Comparison of ENCODE assay signal across 8 cellular contexts in genomic region chr2:182763311-182763912, GRCh38. TPM values are rescaled to one million over a fixed set of nuclear protein-coding genes. Genes with fewer than 3 reads are reported as not detected.
A peak's percentile ranks its signal among the peaks of the same experiment; 100 is the strongest.
DNase-seq lines count a peak whose midpoint lies in the region; ATAC-seq and TF ChIP-seq lines count a peak whose summit lies in the region.

No MANE protein-coding gene starts in this region.

- intact Hi-C loops in Panc1 (cut with micrococcal nuclease; ENCODE audit: unreplicated experiment) (loop anchor here (10.0 kb wide), 1 partner anchor 221 kb away; no protein-coding TSS in a partner anchor), sigmoid colon (cut with DNase I) (no loop called here)

- BruUV-seq in Panc1 (replicated peaks; lab: Mats Ljungman, UMichigan): no TSS peak

- CTCF ChIA-PET in Panc1 (lab: Charles Lee): interaction anchor here (1.0 kb wide), 1 partner anchor 9 kb away, joined by 3 read pairs; no protein-coding TSS in a partner anchor

- whole genome bisulfite sequencing in sigmoid colon, 2 donors: 55 to 69% methylated on average over 11 of the region's 11 CpGs

- H3K27me3 ChIP-seq in Panc1 (ENCODE audit: control insufficient read depth, insufficient read depth, low read length) (no peaks in the 10 kb centered on the region), sigmoid colon (no peaks in the 10 kb centered on the region)

- in situ Hi-C loops in Panc1 (cut with HindIII; ENCODE audit: low pct_unique_long_range_greater_than_20kb, low sequenced_read_pairs): no loop called here

- peak; percentile 82 for TF ChIP-seq CTCF in Panc1 (IDR thresholded peaks at IDR 0.05)
- peak; percentile 71 for TF ChIP-seq CTCF in fibroblast of the aortic adventitia (IDR thresholded peaks at IDR 0.05; ENCODE audit: insufficient read depth, low read length)
- TF ChIP-seq CTCF in sigmoid colon (IDR thresholded peaks at IDR 0.05): peak; percentile 25 to 68 (median 51)

- no peak for TF ChIP-seq POLR2A in sigmoid colon (IDR thresholded peaks at IDR 0.05)

- peak; percentile 47 for DNase-seq in EL
- DNase-seq in Panc1 (ENCODE audit: low read depth, low spot score): no peak
- DNase-seq in fibroblast of the aortic adventitia (ENCODE audit: low read depth): peak; percentile 46
- DNase-seq in sigmoid colon: no peak
- DNase-seq in anterior cingulate cortex (lab: John Stamatoyannopoulos, UW): no peak

- H3K27ac ChIP-seq in Panc1 (ENCODE audit: low read length) (no peak overlapping the region), sigmoid colon (peak overlapping the region in 3 of 4 donors; percentile 67 to 74 (median 69))

- H3K9me3 ChIP-seq in Panc1 (ENCODE audit: control insufficient read depth, insufficient read depth, low read depth, low read length): no peaks in the 10 kb centered on the region
- H3K9me3 ChIP-seq in sigmoid colon: no peaks in the 10 kb centered on the region

- no peak for TF ChIP-seq EP300 in sigmoid colon (IDR thresholded peaks at IDR 0.05)

- H3K4me1 ChIP-seq in Panc1 (ENCODE audit: control insufficient read depth, insufficient read depth, low read length): no peaks in the 10 kb centered on the region
- H3K4me1 ChIP-seq in sigmoid colon: peaks cover 0 to 19% (median 17%) of the 10 kb centered on the region in 4 donors

- POLR2A ChIA-PET in Panc1 (lab: Charles Lee): no interaction called here

- peaks cover 18% of the 10 kb centered on the region for H3K36me3 ChIP-seq in Panc1 (ENCODE audit: control insufficient read depth, insufficient read depth, low read length)
- H3K36me3 ChIP-seq in sigmoid colon: peaks cover 0 to 38% (median 7%) of the 10 kb centered on the region in 4 donors

- peak; percentile 60 for ATAC-seq in HG02885 (IDR thresholded peaks at IDR 0.05; ENCODE audit: poor library complexity, unreplicated experiment)
- peak; percentile 76; the same call in 1 of the 2 replicates for ATAC-seq in Panc1
- ATAC-seq in HG03520 (IDR thresholded peaks at IDR 0.05; ENCODE audit: unreplicated experiment): no peak
- no peak for ATAC-seq in HG03457 (IDR thresholded peaks at IDR 0.05; ENCODE audit: unreplicated experiment)

- H3K4me3 ChIP-seq in Panc1 (ENCODE audit: low read depth in 2 of 2, low read length in 2 of 2): no peak overlapping the region
- no peak overlapping the region for H3K4me3 ChIP-seq in fibroblast of the aortic adventitia (ENCODE audit: low read depth, low read length)
- no peak overlapping the region for H3K4me3 ChIP-seq in sigmoid colon

RNA-seq across cellular contexts. Expression of gene DNAJC10, which starts 47.4 kb away (rescaled TPM):
- total RNA-seq in Panc1 (2021; ENCODE audit: unreplicated experiment): 122 TPM
- polyA plus RNA-seq in Panc1 (2012; ENCODE audit: insufficient read length): 53.7 TPM
- 184 and 413 TPM in 2 replicates for total RNA-seq in fibroblast of the aortic adventitia (ENCODE audit: low replicate concordance)
- 10 to 100 TPM; 44.3 to 50.1 (median 47.8) TPM for total RNA-seq in sigmoid colon
- 10 to 100 TPM in 2 of 3 donors, 1 to 10 TPM in 1; 9.0 to 25.1 (median 12.5) TPM for polyA plus RNA-seq in sigmoid colon

Comparison
In these comparisons a context has a peak if more than half of its experiments do, and no peak if none do; other contexts are left out.
1. DNase-seq: peak in EL (single experiment) and fibroblast of the aortic adventitia (single experiment); none in Panc1 (single experiment), sigmoid colon (single experiment) and anterior cingulate cortex (0 of 58).
2. ATAC-seq: peak in HG02885 (single experiment) and Panc1 (single experiment); none in HG03520 (single experiment) and HG03457 (single experiment).
3. Peak in every context shown above with its lines, with median percentiles within 50 percentile points of each other: CTCF ChIP-seq.